In the genomic region with DNA sequence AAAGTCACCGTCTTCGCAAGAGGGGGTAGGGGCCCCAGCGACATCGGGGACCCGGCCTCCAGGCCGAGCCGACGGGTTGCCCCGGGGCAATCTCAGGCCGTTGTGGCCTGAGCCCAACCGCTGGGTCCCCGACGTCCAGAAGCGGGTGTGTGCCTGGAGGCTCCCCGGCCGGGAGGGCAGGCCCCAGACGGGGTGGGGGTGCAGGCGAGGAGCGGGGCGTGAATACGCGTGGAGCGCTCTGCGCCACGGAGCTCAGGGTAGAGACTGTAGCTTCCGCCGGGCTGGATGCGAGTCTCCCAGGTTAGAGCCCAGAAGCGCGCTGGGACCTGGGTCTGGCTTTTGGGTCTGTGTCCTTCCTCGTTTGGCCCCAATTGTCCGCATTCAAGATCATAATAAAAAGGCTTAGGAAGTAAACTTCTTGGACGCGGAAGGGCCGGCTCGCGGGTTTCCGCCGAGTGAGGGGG, we compare ENCODE assay signal across 1 cellular context.
TF ChIP-seq lines count a peak whose summit lies in the region.

No MANE protein-coding gene starts in this region.

TF ChIP-seq in GM23338, 12 proteins besides CTCF, POLR2A, EP300 and RAD21 (continued from another document):
- no peak for TF ChIP-seq REST (IDR thresholded peaks at IDR 0.05; ENCODE audit: unreplicated experiment)
- no peak for TF ChIP-seq NANOG (IDR thresholded peaks at IDR 0.05; ENCODE audit: borderline replicate concordance)
